Comparison of ENCODE assay signal across 1 cellular context in genomic region chr12:51217968-51218606, GRCh38.
TF ChIP-seq lines count a peak whose summit lies in the region.

TSS of gene POU6F1 (minus strand) at chr12:51218062. CDS start at chr12:51206836, 11,226 bp downstream.

TF ChIP-seq in K562, 482 proteins besides CTCF, POLR2A, EP300 and RAD21 (continued from another document):
- TF ChIP-seq HMGXB4 (CRISPR knock-in tag; IDR thresholded peaks at IDR 0.05), result 0 out of 2 replicates have a peak, but pooled peaks have one; percentile 25
- peak; percentile 46; the same call in 1 of the 2 replicates for TF ChIP-seq GABPB1 (CRISPR knock-in tag; IDR thresholded peaks at IDR 0.05)
- 0 out of 2 replicates have a peak, but pooled peaks have one; percentile 25 for TF ChIP-seq SP1 (CRISPR knock-in tag; IDR thresholded peaks at IDR 0.05)
- TF ChIP-seq PHF8 (IDR thresholded peaks at IDR 0.05; ENCODE audit: borderline replicate concordance, low read length), result peak; percentile 57
- TF ChIP-seq TAF9B (IDR thresholded peaks at IDR 0.05; ENCODE audit: partially characterized antibody), result peak; percentile 32
- no peak for TF ChIP-seq SRSF3 (IDR thresholded peaks at IDR 0.05; ENCODE audit: insufficient read depth, low read length)
- peak; percentile 36; the same call in 1 of the 2 replicates for TF ChIP-seq POLR2H (tag; IDR thresholded peaks at IDR 0.05; ENCODE audit: low read depth)
- TF ChIP-seq RNF2 (IDR thresholded peaks at IDR 0.05), result 0 out of 2 replicates have a peak, but pooled peaks have one; percentile 19
- no peak for TF ChIP-seq GTF2F1 (IDR thresholded peaks at IDR 0.05; ENCODE audit: low read depth, low read length)
